In the genomic region with DNA sequence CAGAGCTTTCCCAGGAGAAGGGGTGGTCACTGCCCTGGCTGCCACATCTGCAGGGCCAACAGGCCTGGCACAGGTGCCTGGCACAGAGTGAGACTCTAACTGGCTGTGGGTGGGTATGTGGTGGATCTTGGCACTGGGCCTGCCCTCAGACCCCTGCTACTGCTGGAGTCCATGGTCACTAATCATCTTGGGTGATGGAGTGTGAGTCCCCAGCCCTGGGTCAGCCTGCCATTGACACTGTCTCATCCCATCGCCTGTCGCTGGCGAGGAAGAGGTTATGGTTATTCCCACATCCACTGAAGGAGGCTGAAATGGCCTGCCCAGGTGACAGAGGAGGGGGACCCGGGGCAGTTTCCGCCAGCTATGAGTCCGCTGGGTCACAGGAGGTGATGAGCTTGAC, we compare ENCODE assay signal across 17 cellular contexts. TPM values are rescaled to one million over a fixed set of nuclear protein-coding genes. Genes with fewer than 3 reads are reported as not detected.
DNase-seq lines count a peak whose midpoint lies in the region; ATAC-seq, FAIRE-seq and TF ChIP-seq lines count a peak whose summit lies in the region.
"Had no signal": no experiment of that assay in that cellular context is flagged by ENCODE, and none has a peak within 500 bp of the region (broad histone marks: within the 10 kb centered on the region; RNA-seq: fewer than 3 reads in every experiment).

No MANE protein-coding gene starts in this region.

- peaks cover 13% of the 10 kb centered on the region; the same call in 1 of the 2 replicates for H3K4me1 ChIP-seq in GM23338 (ENCODE audit: insufficient read depth)
- H3K4me1 ChIP-seq in H1 (replicated peaks in 1 of 4; ENCODE audit: control insufficient read depth in 3 of 4, insufficient read depth in 4 of 4, low read length in 3 of 4): peaks cover 4 to 23% (median 16%) of the 10 kb centered on the region in 4 experiments
- H3K4me1 ChIP-seq in neuronal stem cell (ENCODE audit: control insufficient read depth in 2 of 2, insufficient read depth in 1 of 2, low read depth in 1 of 2, low read length in 2 of 2): peaks cover 3 to 9% of the 10 kb centered on the region in 2 donors
- peaks cover 57 to 61% of the 10 kb centered on the region in 2 donors for H3K4me1 ChIP-seq in gastrocnemius medialis
- H3K4me1 ChIP-seq: BE2C, Caco-2 had no signal

- H3K9me2 ChIP-seq in GM23338 (ENCODE audit: insufficient read depth): no peaks in the 10 kb centered on the region

- peaks cover 28% of the 10 kb centered on the region for H3K4me1 Mint-ChIP-seq in GM23338

- H3K79me1 ChIP-seq in H1 (ENCODE audit: low read depth, low read length) (no peaks in the 10 kb centered on the region), neuronal stem cell (ENCODE audit: low read depth, low read length) (no peaks in the 10 kb centered on the region)

- TF ChIP-seq POLR2A in H1 (IDR thresholded peaks at IDR 0.05; ENCODE audit: control extremely low read depth in 1 of 2, low read depth in 2 of 2, low read length in 2 of 2): no peak
- no peak for TF ChIP-seq POLR2A in gastrocnemius medialis (IDR thresholded peaks at IDR 0.05)

- H3K23me2 ChIP-seq in H1 (ENCODE audit: low read depth, low read length): no peaks in the 10 kb centered on the region

- H3F3A ChIP-seq in GM23338 (replicated peaks; ENCODE audit: low read depth): no peaks in the 10 kb centered on the region

- H3K27ac Mint-ChIP-seq in GM23338: no peak overlapping the region
- H3K27ac Mint-ChIP-seq: CD4-positive, alpha-beta T cell had no signal

- H3K18ac ChIP-seq in H1 (ENCODE audit: extremely low read depth, low read length) (no peak overlapping the region), neuronal stem cell (ENCODE audit: low read length) (peak overlapping the region; percentile 0)

- peaks cover 2% of the 10 kb centered on the region; the same call in 1 of the 3 replicates for H3K9me3 Mint-ChIP-seq in GM23338
- H3K9me3 Mint-ChIP-seq: CD4-positive, alpha-beta T cell had no signal

- no peak for DNase-seq in GM23338 (ENCODE audit: low spot score)
- no peak for DNase-seq in H1 (ENCODE audit: low read depth in 1 of 2, low spot score in 2 of 2)
- DNase-seq in neuronal stem cell (ENCODE audit: low spot score): no peak
- no peak for DNase-seq in gastrocnemius medialis
- DNase-seq in D341Med (ENCODE audit: low spot score): no peak
- no peak for DNase-seq in epidermal melanocyte (ENCODE audit: insufficient read length, low spot score)
- no peak for DNase-seq in NCI-H82 treated with DMSO at 0.1 percent for 48 hours (lab: John Stamatoyannopoulos, UW; ENCODE audit: unreplicated experiment)
- DNase-seq: ACHN; BE2C; Caco-2; CD4-positive, alpha-beta T cell; DMS153; DMS79; GDM1 had no signal

- no peak overlapping the region for H2BK20ac ChIP-seq in H1 (ENCODE audit: low read length)

- FAIRE-seq in H1 (lab: Jason Lieb, UNC): no peak
- FAIRE-seq: A204.1 had no signal

- no peak overlapping the region for H4K5ac ChIP-seq in H1 (ENCODE audit: insufficient read length, low read depth, low read length)

- H3K14ac ChIP-seq in H1 (ENCODE audit: insufficient read length) (no peak overlapping the region), neuronal stem cell (ENCODE audit: low read length) (no peak overlapping the region)

- H4K20me1 ChIP-seq in GM23338 (replicated peaks; ENCODE audit: insufficient read depth): no peaks in the 10 kb centered on the region
- no peaks in the 10 kb centered on the region for H4K20me1 ChIP-seq in H1 (replicated peaks in 1 of 2; ENCODE audit: control insufficient read depth in 1 of 2, insufficient read depth in 2 of 2, low read length in 2 of 2)

- 0 out of 4 replicates have a peak, but pooled peaks cover 0 to 4% of the 10 kb centered on the region in 2 experiments for H3K9me3 ChIP-seq in H1 (ENCODE audit: insufficient read depth in 2 of 2, low read depth in 1 of 2, low read length in 1 of 2)
- H3K9me3 ChIP-seq in neuronal stem cell (replicated peaks in 1 of 2; ENCODE audit: control insufficient read depth in 2 of 2, insufficient read depth in 1 of 2, low read depth in 1 of 2, low read length in 2 of 2): peaks cover 0 to 3% of the 10 kb centered on the region in 2 donors
- H3K9me3 ChIP-seq in gastrocnemius medialis: no peaks in the 10 kb centered on the region
- H3K9me3 ChIP-seq: BE2C, Caco-2, HAP-1 had no signal

- H2AFZ ChIP-seq in GM23338 (no peak overlapping the region), H1 (ENCODE audit: low read length) (no peak overlapping the region), neuronal stem cell (ENCODE audit: low read length) (no peak overlapping the region)

- H2BK5ac ChIP-seq in H1 (ENCODE audit: low read depth, low read length) (no peak overlapping the region), neuronal stem cell (ENCODE audit: low read length) (no peak overlapping the region)

- no peak overlapping the region for H3K56ac ChIP-seq in H1 (replicated peaks; ENCODE audit: insufficient read length, low read depth, low read length)

- peaks cover 16% of the 10 kb centered on the region for H3K27me3 Mint-ChIP-seq in GM23338 (ENCODE audit: insufficient read depth, low read depth, poor library complexity)
- H3K27me3 Mint-ChIP-seq: CD4-positive, alpha-beta T cell had no signal

- H2BK120ac ChIP-seq in H1 (replicated peaks; ENCODE audit: low read depth, low read length) (no peak overlapping the region), neuronal stem cell (ENCODE audit: low read depth, low read length) (no peak overlapping the region)

- H3K79me2 ChIP-seq in GM23338 (replicated peaks; ENCODE audit: insufficient read depth): no peaks in the 10 kb centered on the region
- H3K79me2 ChIP-seq in H1 (ENCODE audit: control insufficient read depth in 1 of 2, insufficient read depth in 2 of 2, low read length in 2 of 2): no peaks in the 10 kb centered on the region

- CTCF ChIA-PET in H1 (lab: Charles Lee; ENCODE audit: partially characterized antibody): interaction anchor here (0.9 to 2.2 kb wide), 2 partner anchors 19 to 51 kb away, joined by 3 to 9 read pairs; no protein-coding TSS in a partner anchor

- intact Hi-C loops in gastrocnemius medialis (cut with DNase I; ENCODE audit: low total_unique reads): no loop called here

- H2BK12ac ChIP-seq in H1 (ENCODE audit: low read depth, low read length) (peak overlapping the region; percentile 70; the same call in 1 of the 2 replicates), neuronal stem cell (ENCODE audit: low read length) (no peak overlapping the region)

- POLR2A ChIA-PET in H1 (lab: Charles Lee; ENCODE audit: partially characterized antibody): interaction anchor here (1.4 kb wide), 1 partner anchor 10 kb away, joined by 3 read pairs; no protein-coding TSS in a partner anchor

- H3K27ac ChIP-seq in GM23338 (ENCODE audit: low read depth) (no peak overlapping the region), H1 (ENCODE audit: low read depth, low read length) (no peak overlapping the region; the same call in 1 of the 2 replicates), neuronal stem cell (replicated peaks; ENCODE audit: low read length) (no peak overlapping the region), gastrocnemius medialis (peak overlapping the region; percentile 93 to 100 (median 98))
- H3K27ac ChIP-seq: C4-2B had no signal

- in situ Hi-C loops in gastrocnemius medialis (cut with MboI; ENCODE audit: low sequenced_read_pairs in 4 of 4): loop anchor here (5.0 to 10.0 kb wide), 2 partner anchors 61 to 64 kb away; no protein-coding TSS in a partner anchor

- H3K4me2 ChIP-seq in GM23338: peak overlapping the region; percentile 48
- H3K4me2 ChIP-seq in H1 (ENCODE audit: insufficient read depth in 1 of 2, low read depth in 2 of 2, low read length in 2 of 2): 0 out of 4 replicates have a peak overlapping the region, but pooled peaks of 1 of the 2 experiments have one; percentile 28
- H3K4me2 ChIP-seq in neuronal stem cell (ENCODE audit: insufficient read depth, low read length, poor library complexity, severe bottlenecking): no peak overlapping the region

- H3K4me3 Mint-ChIP-seq in GM23338: no peak overlapping the region
- H3K4me3 Mint-ChIP-seq: CD4-positive, alpha-beta T cell had no signal

- no peak overlapping the region; the same call in 1 of the 2 replicates for H4K8ac ChIP-seq in H1 (ENCODE audit: extremely low read depth, insufficient read depth, low read length)
- H4K8ac ChIP-seq in neuronal stem cell (ENCODE audit: low read depth, low read length): no peak overlapping the region

- H3K4me3 ChIP-seq in GM23338 (no peak overlapping the region), H1 (ENCODE audit: extremely low read depth in 1 of 4, insufficient read depth in 2 of 4, low read depth in 3 of 4, low read length in 4 of 4) (no peak overlapping the region), neuronal stem cell (ENCODE audit: low read length in 2 of 2) (no peak overlapping the region), gastrocnemius medialis (no peak overlapping the region)
- H3K4me3 ChIP-seq: HAP-1 had no signal

- TF ChIP-seq EP300 in H1 (IDR thresholded peaks at IDR 0.05; ENCODE audit: borderline replicate concordance in 1 of 2, low read depth in 2 of 2, low read length in 2 of 2): no peak

- H3K23ac ChIP-seq in H1 (ENCODE audit: insufficient read length) (no peak overlapping the region), neuronal stem cell (ENCODE audit: low read depth, low read length, poor library complexity) (no peak overlapping the region)

- TF ChIP-seq CTCF in GM23338 (conservative IDR thresholded peaks at IDR 0.05; ENCODE audit: low read depth in 2 of 2) (no peak), H1 (IDR thresholded peaks at IDR 0.05; ENCODE audit: control extremely low read depth in 1 of 3, insufficient read depth in 1 of 3, low read depth in 1 of 3, low read length in 3 of 3) (no peak), gastrocnemius medialis (IDR thresholded peaks at IDR 0.05 in 4 of 5, conservative IDR thresholded peaks at IDR 0.05 in 1 of 5) (no peak)

- no peaks in the 10 kb centered on the region for H3K27me3 ChIP-seq in GM23338 (ENCODE audit: insufficient read depth)
- H3K27me3 ChIP-seq in H1 (replicated peaks in 1 of 4; ENCODE audit: control insufficient read depth in 3 of 4, extremely low read depth in 1 of 4, insufficient read depth in 3 of 4, low read length in 3 of 4): no peaks in the 10 kb centered on the region
- peaks cover 0 to 30% (median 0%) of the 10 kb centered on the region in 3 experiments for H3K27me3 ChIP-seq in neuronal stem cell (ENCODE audit: control insufficient read depth in 3 of 3, insufficient read depth in 3 of 3, low read depth in 1 of 3, low read length in 3 of 3)
- no peaks in the 10 kb centered on the region for H3K27me3 ChIP-seq in gastrocnemius medialis
- H3K27me3 ChIP-seq: BE2C had no signal

- H2AK5ac ChIP-seq in H1 (ENCODE audit: low read depth, low read length) (0 out of 2 replicates have a peak overlapping the region, but pooled peaks have one; percentile 33), neuronal stem cell (ENCODE audit: low read depth, low read length) (peak overlapping the region; percentile 5)

- no peak for TF ChIP-seq RAD21 in H1 (IDR thresholded peaks at IDR 0.05 in 1 of 2, conservative IDR thresholded peaks at IDR 0.05 in 1 of 2; ENCODE audit: low read depth in 2 of 2, low read length in 2 of 2)

- H2BK15ac ChIP-seq in H1 (ENCODE audit: low read length): peak overlapping the region; percentile 73
- no peak overlapping the region for H2BK15ac ChIP-seq in neuronal stem cell (ENCODE audit: low read length)

- no peak overlapping the region for H3K4ac ChIP-seq in H1 (replicated peaks; ENCODE audit: insufficient read length, low read depth, low read length)
- H3K4ac ChIP-seq in neuronal stem cell (ENCODE audit: low read length): no peak overlapping the region

- no peak for ATAC-seq in GM23338
- ATAC-seq in gastrocnemius medialis: no peak

- H3K9ac ChIP-seq in H1 (replicated peaks in 1 of 4; ENCODE audit: extremely low read depth in 1 of 4, low read depth in 3 of 4, low read length in 3 of 4): no peak overlapping the region
- H3K9ac ChIP-seq in neuronal stem cell (ENCODE audit: low read depth, low read length, poor library complexity): no peak overlapping the region

- H3K36me3 ChIP-seq in GM23338 (ENCODE audit: insufficient read depth) (no peaks in the 10 kb centered on the region), H1 (ENCODE audit: control insufficient read depth in 2 of 4, insufficient read depth in 4 of 4, low read length in 3 of 4) (no peaks in the 10 kb centered on the region), neuronal stem cell (replicated peaks in 1 of 2; ENCODE audit: control insufficient read depth in 2 of 2, insufficient read depth in 2 of 2, low read length in 2 of 2) (no peaks in the 10 kb centered on the region), gastrocnemius medialis (peaks cover 0 to 24% of the 10 kb centered on the region in 2 donors)
- H3K36me3 ChIP-seq: BE2C, HAP-1 had no signal

- no peaks in the 10 kb centered on the region; the same call in 2 of the 3 replicates for H3K36me3 Mint-ChIP-seq in GM23338 (ENCODE audit: low read depth)

- H4K91ac ChIP-seq in H1 (replicated peaks; ENCODE audit: insufficient read length, low read length): peak overlapping the region; percentile 25
- no peak overlapping the region for H4K91ac ChIP-seq in neuronal stem cell (ENCODE audit: low read depth, low read length, poor library complexity)

- WGBS in H1 (ENCODE audit: extremely low coverage in 1 of 2, insufficient coverage in 1 of 2, insufficient read length in 1 of 2, insufficient replicate concordance in 2 of 2, low coverage in 1 of 2, low lambda C conversion rate in 2 of 2, missing lambda C conversion rate in 1 of 2), 2 experiments: 71% methylated on average over 6 of the region's 6 CpGs; no CpG with 5 or more reads in 1 of the 2 experiments
- no CpG with 5 or more reads among the region's 6 CpGs for WGBS in neuronal stem cell (ENCODE audit: extremely low coverage in 2 of 2, insufficient read length in 2 of 2, insufficient replicate concordance in 1 of 2), 2 donors

RNA-seq across cellular contexts. Expression of a gene that starts 55.2 kb away (rescaled TPM):
- total RNA-seq in GM23338 (2014; rRNA removed; shearing (Covaris generic)): 1.0 and 4.3 TPM in 2 replicates
- 0.78 and 1.5 TPM in 2 replicates for polyA plus RNA-seq in GM23338 (2016; fragmentation: Nextera tagmentation; extraction: Ambion mirVana)
- total RNA-seq in H1 (2021; fragmentation: NEBNext Ultra II Directional; extraction: Animal tissue kit (Norgen Biotek cat#: 25700)): 2.8 and 3.0 TPM in 2 replicates
- polyA plus RNA-seq in H1 (2011; rRNA removed): 3.0 TPM in 2 replicates
- polyA plus RNA-seq in H1 (2011; cell fraction: cytosol; rRNA removed): 3.6 TPM
- polyA plus RNA-seq in H1 (2011; cell fraction: nucleus; rRNA removed): 5.9 TPM
- 2.9 to 4.0 TPM (median 3.3 TPM) in 4 replicates for polyA plus RNA-seq in H1 (2012, experiment 1 of 2)
- 2.2 TPM for polyA plus RNA-seq in H1 (2012, experiment 2 of 2)
- polyA plus RNA-seq in H1 (2013, experiment 1 of 2): 0.95 TPM
- 1.2 TPM for polyA plus RNA-seq in H1 (2013, experiment 2 of 2)
- polyA minus RNA-seq in H1 (2011; rRNA and poly(A)+ RNA removed): 2.7 and 4.9 TPM in 2 replicates
- 1.2 TPM for polyA minus RNA-seq in H1 (2011; cell fraction: cytosol; rRNA and poly(A)+ RNA removed)
- polyA minus RNA-seq in H1 (2011; cell fraction: nucleus; rRNA and poly(A)+ RNA removed): 9.1 TPM
- 0.78 TPM for polyA plus RNA-seq in neuronal stem cell (2013, experiment 1 of 2)
- 0.93 TPM for polyA plus RNA-seq in neuronal stem cell (2013, experiment 2 of 2)
- total RNA-seq in gastrocnemius medialis: 100 to 1,000 TPM; 177 to 281 (median 244) TPM

Comparison
In these comparisons a context has a peak if more than half of its experiments do, and no peak if none do; other contexts are left out.
1. H3K27ac ChIP-seq: peak in gastrocnemius medialis (4 of 4); none in GM23338 (single experiment), H1 (single experiment) and neuronal stem cell (single experiment).
2. RNA of a gene that starts 55.2 kb away (total RNA-seq): 177 to 281 TPM in gastrocnemius medialis; 1.0 to 4.3 TPM in GM23338 and 2.8 to 3.0 TPM in H1; every median in the first group is over 10 times any median in the second.